1 cellular context compared by ENCODE assay signal in genomic region chr1:46521417-46521816, GRCh38.
TF ChIP-seq lines count a peak whose summit lies in the region.

No MANE protein-coding gene starts in this region.

TF ChIP-seq in A549, 52 proteins besides CTCF, POLR2A, EP300 and RAD21 (continued from another document):
- no peak for TF ChIP-seq HMGXB4 (CRISPR knock-in tag; IDR thresholded peaks at IDR 0.05; ENCODE audit: borderline replicate concordance)
- TF ChIP-seq MAZ (IDR thresholded peaks at IDR 0.05; ENCODE audit: borderline replicate concordance, low read depth, low read length) = no peak
- TF ChIP-seq MAFK (IDR thresholded peaks at IDR 0.05; ENCODE audit: partially characterized antibody) = no peak
- no peak for TF ChIP-seq POLR2AphosphoS2 (conservative IDR thresholded peaks at IDR 0.05; ENCODE audit: low read length)
